In the genomic region with DNA sequence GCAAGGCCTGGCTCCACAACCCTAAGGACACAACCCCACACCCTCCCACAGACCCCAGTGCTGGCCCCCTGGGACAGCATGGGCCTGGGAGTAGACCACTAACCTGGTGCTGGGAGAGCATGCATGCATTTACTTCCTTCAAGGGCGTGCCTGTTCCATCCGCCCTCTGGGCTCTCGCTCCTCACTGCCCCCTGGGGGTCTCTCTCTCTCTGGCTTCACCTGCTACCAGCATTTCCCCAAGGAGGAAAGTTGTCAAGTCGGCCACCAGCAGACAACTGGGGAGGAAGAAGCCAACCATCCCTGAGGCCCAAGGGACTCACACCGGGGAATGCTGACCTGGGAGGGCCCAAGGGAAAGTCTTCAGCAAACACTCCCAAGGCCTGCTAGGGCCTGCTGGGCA, we compare ENCODE assay signal across 13 cellular contexts. TPM values are rescaled to one million over a fixed set of nuclear protein-coding genes. Genes with fewer than 3 reads are reported as not detected.
DNase-seq lines count a peak whose midpoint lies in the region; ATAC-seq and TF ChIP-seq lines count a peak whose summit lies in the region.
"Had no signal": no experiment of that assay in that cellular context is flagged by ENCODE, and none has a peak within 500 bp of the region (broad histone marks: within the 10 kb centered on the region; RNA-seq: fewer than 3 reads in every experiment).

No MANE protein-coding gene starts in this region.

- H3K27ac Mint-ChIP-seq in HFFc6, result no peak overlapping the region
- H3K27ac Mint-ChIP-seq in activated B cell treated with CpG ODN at 0.5 μM for 24 hours, result no peak overlapping the region

- H3K9me3 ChIP-seq in BLaER1 treated with 17β-estradiol and CSF1 and Interleukin-3, amounts not matched to agents 10 nM and 100 nM (replicated peaks in 1 of 11), result no peaks in the 10 kb centered on the region
- H3K9me3 ChIP-seq: tibial artery had no signal

- H3K4me2 ChIP-seq in BLaER1 treated with 17β-estradiol and CSF1 and Interleukin-3, amounts not matched to agents 10 nM and 100 nM, result peak overlapping the region; percentile 27 to 99 (median 97)

- CTCF ChIA-PET in activated B cell treated with CpG ODN at 0.5 μM for 24 hours (lab: Charles Lee), result interaction anchor here (1.1 kb wide), 1 partner anchor 72 kb away, joined by 3 read pairs; no protein-coding TSS in a partner anchor

- peak overlapping the region in 10 of 11 experiments; percentile 2 to 99 (median 52); a peak in 16 of 22 replicates for H3K9ac ChIP-seq in BLaER1 treated with 17β-estradiol and CSF1 and Interleukin-3, amounts not matched to agents 10 nM and 100 nM
- H3K9ac ChIP-seq: parathyroid adenoma had no signal

- TF ChIP-seq CTCF in HFFc6 (IDR thresholded peaks at IDR 0.05), result peak; percentile 50; the same call in 1 of the 2 replicates
- no peak for TF ChIP-seq CTCF in activated B cell treated with CpG ODN at 0.5 μM for 24 hours (IDR thresholded peaks at IDR 0.05)
- peak; percentile 39 for TF ChIP-seq CTCF in kidney epithelial cell (IDR thresholded peaks at IDR 0.05; ENCODE audit: insufficient read depth, low read length, poor library complexity, severe bottlenecking)

- intact Hi-C loops in activated B cell treated with CpG ODN at 0.5 μM for 24 hours (cut with micrococcal nuclease), result loop anchor here (10.0 kb wide), 1 partner anchor 767 kb away; the partner anchor contains the start of gene TUT4

- H3K4me3 Mint-ChIP-seq in HFFc6, result no peak overlapping the region
- no peak overlapping the region for H3K4me3 Mint-ChIP-seq in activated B cell treated with CpG ODN at 0.5 μM for 24 hours
- H3K4me3 Mint-ChIP-seq in activated T-cell treated with anti-CD3 and anti-CD28 coated beads, Interleukin-2, amount 50 U/mL, for 4 hours, result no peak overlapping the region

- H3K36me3 ChIP-seq in BLaER1 treated with 17β-estradiol and CSF1 and Interleukin-3, amounts not matched to agents 10 nM and 100 nM, result peaks cover 0 to 71% (median 56%) of the 10 kb centered on the region in 11 experiments; a peak in 18 of 22 replicates
- H3K36me3 ChIP-seq in kidney epithelial cell (ENCODE audit: control insufficient read depth, insufficient read depth, low read length), result peaks cover 1% of the 10 kb centered on the region
- H3K36me3 ChIP-seq: tibial artery had no signal

- peak overlapping the region in 8 of 11 experiments; percentile 4 to 95 (median 36); a peak in 14 of 22 replicates for H3K27ac ChIP-seq in BLaER1 treated with 17β-estradiol and CSF1 and Interleukin-3, amounts not matched to agents 10 nM and 100 nM
- H3K27ac ChIP-seq: parathyroid adenoma, tibial artery had no signal

- H3K27me3 Mint-ChIP-seq in HFFc6 (ENCODE audit: insufficient read depth), result peaks cover 2% of the 10 kb centered on the region; the same call in 1 of the 2 replicates
- H3K27me3 Mint-ChIP-seq in activated B cell treated with CpG ODN at 0.5 μM for 24 hours, result no peaks in the 10 kb centered on the region
- no peaks in the 10 kb centered on the region for H3K27me3 Mint-ChIP-seq in activated T-cell treated with anti-CD3 and anti-CD28 coated beads, Interleukin-2, amount 50 U/mL, for 4 hours (ENCODE audit: low read depth)

- H3K4me3 ChIP-seq in BLaER1 treated with 17β-estradiol and CSF1 and Interleukin-3, amounts not matched to agents 10 nM and 100 nM, result no peak overlapping the region; a peak in 2 of 20 replicates
- H3K4me3 ChIP-seq in kidney epithelial cell (ENCODE audit: low read depth, low read length), result no peak overlapping the region
- H3K4me3 ChIP-seq: tibial artery had no signal

- peaks cover 15% of the 10 kb centered on the region for H3K4me1 Mint-ChIP-seq in HFFc6 (ENCODE audit: low read depth)
- H3K4me1 Mint-ChIP-seq in activated B cell treated with CpG ODN at 0.5 μM for 24 hours, result peaks cover 29% of the 10 kb centered on the region
- H3K4me1 Mint-ChIP-seq in activated T-cell treated with anti-CD3 and anti-CD28 coated beads, Interleukin-2, amount 50 U/mL, for 4 hours (ENCODE audit: low read depth), result peaks cover 18% of the 10 kb centered on the region

- H3K36me3 Mint-ChIP-seq in HFFc6 (ENCODE audit: low read depth) (peaks cover 6% of the 10 kb centered on the region; the same call in 1 of the 2 replicates), activated B cell treated with CpG ODN at 0.5 μM for 24 hours (ENCODE audit: low read depth) (peaks cover 8% of the 10 kb centered on the region)
- H3K36me3 Mint-ChIP-seq in activated T-cell treated with anti-CD3 and anti-CD28 coated beads, Interleukin-2, amount 50 U/mL, for 4 hours (ENCODE audit: insufficient read depth), result peaks cover 22% of the 10 kb centered on the region

- H3K9me3 Mint-ChIP-seq in HFFc6 (no peaks in the 10 kb centered on the region), activated B cell treated with CpG ODN at 0.5 μM for 24 hours (no peaks in the 10 kb centered on the region)
- H3K9me3 Mint-ChIP-seq in activated T-cell treated with anti-CD3 and anti-CD28 coated beads, Interleukin-2, amount 50 U/mL, for 4 hours, result no peaks in the 10 kb centered on the region

- peaks cover 87 to 95% (median 94%) of the 10 kb centered on the region in 10 experiments for H3K4me1 ChIP-seq in BLaER1 treated with 17β-estradiol and CSF1 and Interleukin-3, amounts not matched to agents 10 nM and 100 nM
- H3K4me1 ChIP-seq: parathyroid adenoma had no signal

- no peaks in the 10 kb centered on the region for H3K27me3 ChIP-seq in BLaER1 treated with 17β-estradiol and CSF1 and Interleukin-3, amounts not matched to agents 10 nM and 100 nM
- no peaks in the 10 kb centered on the region for H3K27me3 ChIP-seq in kidney epithelial cell (ENCODE audit: control insufficient read depth, insufficient read depth, low read length)
- H3K27me3 ChIP-seq: tibial artery had no signal

- DNase-seq in HFFc6 (no peak), activated B cell treated with CpG ODN at 0.5 μM for 24 hours (peak; percentile 24), kidney epithelial cell (ENCODE audit: low read depth) (no peak), NCI-H2196 (lab: John Stamatoyannopoulos, UW; ENCODE audit: unreplicated experiment) (no peak), HK-2 (ENCODE audit: unreplicated experiment) (no peak), COR-L47 (lab: John Stamatoyannopoulos, UW) (no peak)
- DNase-seq in activated T-cell treated with anti-CD3 and anti-CD28 coated beads, Interleukin-2, amount 50 U/mL, for 4 hours, result no peak
- DNase-seq: erythroblast, NCI-H187 treated with DMSO at 0.1 percent for 48 hours, Right ventricle myocardium superior, tibial artery had no signal

- no peak for ATAC-seq in activated B cell treated with CpG ODN at 0.5 μM for 24 hours (ENCODE audit: low read depth)
- no peak for ATAC-seq in activated T-cell treated with anti-CD3 and anti-CD28 coated beads, Interleukin-2, amount 50 U/mL, for 4 hours

- POLR2A ChIA-PET in activated B cell treated with CpG ODN at 0.5 μM for 24 hours (lab: Charles Lee), result interaction anchor here (0.5 kb wide), 1 partner anchor 43 kb away, joined by 3 read pairs; no protein-coding TSS in a partner anchor

- H4K20me1 ChIP-seq in BLaER1 treated with 17β-estradiol and CSF1 and Interleukin-3, amounts not matched to agents 10 nM and 100 nM, result peaks cover 0 to 92% (median 82%) of the 10 kb centered on the region in 11 experiments; a peak in 18 of 22 replicates

RNA-seq across cellular contexts. Expression of gene LRP8, which starts 6.5 kb away (rescaled TPM):
- total RNA-seq in HFFc6 (2021; fragmentation: NEBNext Ultra II Directional; extraction: Animal tissue kit (Norgen Biotek cat#: 25700)), result 10 to 100 TPM in 5 of 6 experiments, 1 to 10 TPM in 1; 7.2 to 14.9 (median 13.0) TPM
- total RNA-seq in activated B cell treated with CpG ODN at 0.5 μM for 24 hours (25.1 and 40.6 TPM in 2 replicates), kidney epithelial cell (7.5 and 9.5 TPM in 2 replicates)
- total RNA-seq in activated T-cell treated with anti-CD3 and anti-CD28 coated beads, Interleukin-2, amount 50 U/mL, for 4 hours, result 10 to 100 TPM; 53.1 to 58.0 (median 54.6) TPM
